Comparison of ENCODE assay signal across 8 cellular contexts in the genomic region with DNA sequence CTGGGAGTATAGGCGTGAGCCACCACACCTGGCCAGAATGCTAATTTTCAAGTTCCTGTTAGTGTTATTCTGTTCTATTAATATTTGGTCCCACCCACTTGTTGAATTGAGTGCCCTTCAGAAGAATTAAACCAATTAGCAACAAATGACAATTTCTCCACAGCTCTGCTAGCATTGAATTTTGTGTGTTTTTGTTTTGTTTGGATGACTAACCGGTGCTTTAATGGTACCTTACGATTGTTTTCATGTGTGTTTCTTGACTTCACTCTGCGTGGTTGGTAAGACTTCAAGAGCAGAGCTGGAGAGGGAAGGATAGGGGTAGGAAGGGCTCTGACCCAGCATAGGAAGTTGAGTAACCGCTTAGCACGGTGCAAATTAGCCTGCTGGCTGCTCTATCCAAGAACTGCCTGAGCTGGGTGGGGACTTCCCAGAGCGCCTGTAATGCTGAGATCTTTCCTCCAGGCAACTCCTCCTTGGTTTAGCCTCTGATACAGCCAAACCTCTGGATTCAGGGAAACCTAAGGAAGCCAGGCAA. TPM values are rescaled to one million over a fixed set of nuclear protein-coding genes. Genes with fewer than 3 reads are reported as not detected.
DNase-seq lines count a peak whose midpoint lies in the region.

No MANE protein-coding gene starts in this region.

- peaks cover 9% of the 10 kb centered on the region for H3K36me3 Mint-ChIP-seq in IgD-negative memory B cell
- peaks cover 48% of the 10 kb centered on the region for H3K36me3 Mint-ChIP-seq in activated CD4-positive, alpha-beta T cell treated with anti-CD3 and anti-CD28 coated beads, Interleukin-2, amount 10 ng/mL, durations not matched to agents 7 days and 5 days (ENCODE audit: low read depth)

- H3K27ac ChIP-seq in epithelial cell of prostate (peak overlapping the region; percentile 89), urinary bladder (ENCODE audit: low read depth) (peak overlapping the region; percentile 82)

- in situ Hi-C loops in ACHN (cut with HindIII; ENCODE audit: low pct_ligation_motif_present, low pct_unique_long_range_greater_than_20kb, low sequenced_read_pairs): no loop called here

- H3K4me3 ChIP-seq in urinary bladder (ENCODE audit: low read depth, low read length): no peak overlapping the region

- POLR2A ChIA-PET in activated CD4-positive, alpha-beta T cell treated with anti-CD3 and anti-CD28 coated beads, Interleukin-2, amount 10 ng/mL, durations not matched to agents 7 days and 5 days (lab: Charles Lee): interaction anchor here (0.6 to 0.9 kb wide), 2 partner anchors 13 to 22 kb away, joined by 3 to 4 read pairs; no protein-coding TSS in a partner anchor

- H3K27me3 Mint-ChIP-seq in IgD-negative memory B cell: no peaks in the 10 kb centered on the region
- no peaks in the 10 kb centered on the region for H3K27me3 Mint-ChIP-seq in activated CD4-positive, alpha-beta T cell treated with anti-CD3 and anti-CD28 coated beads, Interleukin-2, amount 10 ng/mL, durations not matched to agents 7 days and 5 days

- peak; percentile 70 for DNase-seq in COLO829 (ENCODE audit: low spot score)
- DNase-seq in activated CD4-positive, alpha-beta T cell treated with anti-CD3 and anti-CD28 coated beads, Interleukin-2, amount 10 ng/mL, durations not matched to agents 7 days and 5 days: peak; percentile 50
- no peak for DNase-seq in epithelial cell of prostate (ENCODE audit: low read depth, low spot score)
- DNase-seq in myocyte (ENCODE audit: low read depth): peak; percentile 69
- DNase-seq in occipital lobe (lab: John Stamatoyannopoulos, UW): no peak
- no peak for DNase-seq in ACHN

- CTCF ChIA-PET in activated CD4-positive, alpha-beta T cell treated with anti-CD3 and anti-CD28 coated beads, Interleukin-2, amount 10 ng/mL, durations not matched to agents 7 days and 5 days (lab: Charles Lee): interaction anchor here (0.6 to 2.8 kb wide), 2 partner anchors 10 to 192 kb away, joined by 3 to 5 read pairs; no protein-coding TSS in a partner anchor

- no peaks in the 10 kb centered on the region for H3K36me3 ChIP-seq in urinary bladder (ENCODE audit: insufficient read depth)

- H3K9me3 Mint-ChIP-seq in IgD-negative memory B cell: peaks cover 0 to 2% (median 0%) of the 10 kb centered on the region in 3 donors
- no peaks in the 10 kb centered on the region for H3K9me3 Mint-ChIP-seq in activated CD4-positive, alpha-beta T cell treated with anti-CD3 and anti-CD28 coated beads, Interleukin-2, amount 10 ng/mL, durations not matched to agents 7 days and 5 days

- H3K4me1 Mint-ChIP-seq in IgD-negative memory B cell: peaks cover 18 to 38% (median 25%) of the 10 kb centered on the region in 3 donors
- H3K4me1 Mint-ChIP-seq in activated CD4-positive, alpha-beta T cell treated with anti-CD3 and anti-CD28 coated beads, Interleukin-2, amount 10 ng/mL, durations not matched to agents 7 days and 5 days: peaks cover 54% of the 10 kb centered on the region

- H3K4me3 Mint-ChIP-seq in IgD-negative memory B cell: peak overlapping the region; percentile 73 to 88 (median 80)
- H3K4me3 Mint-ChIP-seq in activated CD4-positive, alpha-beta T cell treated with anti-CD3 and anti-CD28 coated beads, Interleukin-2, amount 10 ng/mL, durations not matched to agents 7 days and 5 days: peak overlapping the region; percentile 82

- H3K27ac Mint-ChIP-seq in IgD-negative memory B cell: peak overlapping the region; percentile 92 to 99 (median 96)
- H3K27ac Mint-ChIP-seq in activated CD4-positive, alpha-beta T cell treated with anti-CD3 and anti-CD28 coated beads, Interleukin-2, amount 10 ng/mL, durations not matched to agents 7 days and 5 days: peak overlapping the region; percentile 90

- peaks cover 3% of the 10 kb centered on the region for H3K4me1 ChIP-seq in urinary bladder (ENCODE audit: insufficient read depth)

- 32% methylated on average over 7 of the region's 7 CpGs for WGBS in urinary bladder

RNA-seq across cellular contexts. Expression of gene ARPC1B, which starts 4.6 kb away (rescaled TPM):
- 728 TPM for polyA plus RNA-seq in IgD-negative memory B cell
- 100 to 1,000 TPM; 361 to 399 TPM for total RNA-seq in activated CD4-positive, alpha-beta T cell treated with anti-CD3 and anti-CD28 coated beads, Interleukin-2, amount 10 ng/mL, durations not matched to agents 7 days and 5 days
- total RNA-seq in myocyte: 89.6 and 104 TPM in 2 replicates
- polyA plus RNA-seq in myocyte (2012): 253 TPM
- total RNA-seq in urinary bladder: 84.4 TPM
- 184 TPM for polyA plus RNA-seq in urinary bladder
- total RNA-seq in occipital lobe: 11.9 TPM

RNA-seq across cellular contexts. Expression of gene PDAP1, which starts 29.3 kb away (rescaled TPM):
- polyA plus RNA-seq in IgD-negative memory B cell: 33.8 TPM
- total RNA-seq in activated CD4-positive, alpha-beta T cell treated with anti-CD3 and anti-CD28 coated beads, Interleukin-2, amount 10 ng/mL, durations not matched to agents 7 days and 5 days: 10 to 100 TPM; 81.4 to 81.9 TPM
- total RNA-seq in myocyte: 208 and 220 TPM in 2 replicates
- 264 TPM for polyA plus RNA-seq in myocyte (2012)
- 11.4 TPM for total RNA-seq in urinary bladder
- 215 TPM for polyA plus RNA-seq in urinary bladder
- 12.6 TPM for total RNA-seq in occipital lobe

RNA-seq across cellular contexts. Expression of gene BUD31, which starts 29.7 kb away (rescaled TPM):
- 162 TPM for polyA plus RNA-seq in IgD-negative memory B cell
- total RNA-seq in activated CD4-positive, alpha-beta T cell treated with anti-CD3 and anti-CD28 coated beads, Interleukin-2, amount 10 ng/mL, durations not matched to agents 7 days and 5 days: 100 to 1,000 TPM in 1 of 2 experiments, 10 to 100 TPM in 1; 94.2 to 115 TPM
- 87.1 and 92.2 TPM in 2 replicates for total RNA-seq in myocyte
- polyA plus RNA-seq in myocyte (2012): 121 TPM
- 43.8 TPM for total RNA-seq in urinary bladder
- polyA plus RNA-seq in urinary bladder: 84.2 TPM
- 55.2 TPM for total RNA-seq in occipital lobe

RNA-seq across cellular contexts. Expression of gene ARPC1A, which starts 53.4 kb away (rescaled TPM):
- polyA plus RNA-seq in IgD-negative memory B cell (81.5 TPM), urinary bladder (99.2 TPM)
- total RNA-seq in activated CD4-positive, alpha-beta T cell treated with anti-CD3 and anti-CD28 coated beads, Interleukin-2, amount 10 ng/mL, durations not matched to agents 7 days and 5 days: 10 to 100 TPM; 51.9 to 56.8 TPM
- total RNA-seq in myocyte (89.4 and 116 TPM in 2 replicates), urinary bladder (68.9 TPM), occipital lobe (72.1 TPM)
- 138 TPM for polyA plus RNA-seq in myocyte (2012)

RNA-seq across cellular contexts. Expression of gene PTCD1, which starts 59.5 kb away (rescaled TPM):
- polyA plus RNA-seq in IgD-negative memory B cell: 5.5 TPM
- total RNA-seq in activated CD4-positive, alpha-beta T cell treated with anti-CD3 and anti-CD28 coated beads, Interleukin-2, amount 10 ng/mL, durations not matched to agents 7 days and 5 days: 1 to 10 TPM; 5.7 to 8.6 TPM
- 11.4 and 12.3 TPM in 2 replicates for total RNA-seq in myocyte
- 6.7 TPM for polyA plus RNA-seq in myocyte (2012)
- 4.3 TPM for total RNA-seq in urinary bladder
- polyA plus RNA-seq in urinary bladder: 5.8 TPM
- 6.6 TPM for total RNA-seq in occipital lobe

Comparison
In these comparisons a context has a peak if more than half of its experiments do, and no peak if none do; other contexts are left out.
1. DNase-seq: peak in COLO829 (single experiment), activated CD4-positive, alpha-beta T cell treated with anti-CD3 and anti-CD28 coated beads, Interleukin-2, amount 10 ng/mL, durations not matched to agents 7 days and 5 days (single experiment) and myocyte (single experiment); none in epithelial cell of prostate (single experiment), occipital lobe (single experiment) and ACHN (single experiment).